In genomic region chr3:67018789-67019525, GRCh38 we compare ENCODE assay signal across 12 cellular contexts. TPM values are rescaled to one million over a fixed set of nuclear protein-coding genes. Genes with fewer than 3 reads are reported as not detected.
DNase-seq lines count a peak whose midpoint lies in the region; ATAC-seq and TF ChIP-seq lines count a peak whose summit lies in the region.
"Had no signal": no experiment of that assay in that cellular context is flagged by ENCODE, and none has a peak within 500 bp of the region (broad histone marks: within the 10 kb centered on the region; RNA-seq: fewer than 3 reads in every experiment).

No MANE protein-coding gene starts in this region.

- no peaks in the 10 kb centered on the region for H3K9me3 Mint-ChIP-seq in activated naive CD4-positive, alpha-beta T cell treated with anti-CD3 and anti-CD28 coated beads for 36 hours
- H3K9me3 Mint-ChIP-seq: central memory CD8-positive, alpha-beta T cell had no signal

- H3K4ac ChIP-seq in IMR-90 (ENCODE audit: low read depth, low read length): no peak overlapping the region

- H3K4me3 ChIP-seq in IMR-90 (ENCODE audit: insufficient read depth, low read depth, low read length) (no peak overlapping the region), osteoblast (ENCODE audit: insufficient read depth, low read length) (no peak overlapping the region)

- in situ Hi-C loops in IMR-90 (cut with MboI; ENCODE audit: low sequenced_read_pairs): no loop called here
- in situ Hi-C loops in KBM-7 (cut with MboI; ENCODE audit: low pct_unique_long_range_greater_than_20kb, low sequenced_read_pairs): no loop called here

- peak overlapping the region; percentile 66 for H2AFZ ChIP-seq in IMR-90 (replicated peaks; ENCODE audit: low read length, poor library complexity)
- H2AFZ ChIP-seq in osteoblast (ENCODE audit: low read length): peak overlapping the region; percentile 62

- dilution Hi-C loops in IMR-90 (cut with HindIII; ENCODE audit: low sequenced_read_pairs, unreplicated experiment): no loop called here

- no peak for TF ChIP-seq POLR2A in IMR-90 (IDR thresholded peaks at IDR 0.05; ENCODE audit: low read depth, low read length)

- H2BK15ac ChIP-seq in IMR-90 (ENCODE audit: low read depth, low read length): no peak overlapping the region

- no peak overlapping the region for H2BK120ac ChIP-seq in IMR-90 (ENCODE audit: low read depth, low read length)

- no peak overlapping the region for H4K5ac ChIP-seq in IMR-90 (ENCODE audit: low read depth, low read length)

- no peaks in the 10 kb centered on the region for H3K27me3 Mint-ChIP-seq in activated naive CD4-positive, alpha-beta T cell treated with anti-CD3 and anti-CD28 coated beads for 36 hours (ENCODE audit: low read depth)
- H3K27me3 Mint-ChIP-seq: central memory CD8-positive, alpha-beta T cell had no signal

- H3K56ac ChIP-seq in IMR-90 (ENCODE audit: extremely low read depth, insufficient read depth, low read length): no peak overlapping the region

- H3K23ac ChIP-seq in IMR-90 (ENCODE audit: low read depth, low read length): no peak overlapping the region

- H3K4me1 ChIP-seq in IMR-90 (ENCODE audit: control insufficient read depth, insufficient read depth, low read length): peaks cover 7% of the 10 kb centered on the region; the same call in 1 of the 2 replicates
- H3K4me1 ChIP-seq in osteoblast (ENCODE audit: insufficient read depth, low read length): no peaks in the 10 kb centered on the region

- H3K4me2 ChIP-seq in IMR-90 (ENCODE audit: low read depth, low read length) (no peak overlapping the region), osteoblast (ENCODE audit: insufficient read depth, low read length) (peak overlapping the region; percentile 27)

- H3K36me3 Mint-ChIP-seq in activated naive CD4-positive, alpha-beta T cell treated with anti-CD3 and anti-CD28 coated beads for 36 hours (ENCODE audit: low read depth): peaks cover 2% of the 10 kb centered on the region

- no peaks in the 10 kb centered on the region for H4K20me1 ChIP-seq in IMR-90 (ENCODE audit: insufficient read depth, low read length)
- H4K20me1 ChIP-seq in osteoblast (ENCODE audit: insufficient read depth, low read length): no peaks in the 10 kb centered on the region

- no peaks in the 10 kb centered on the region for H3K79me2 ChIP-seq in osteoblast (ENCODE audit: insufficient read depth, low read length)

- no peak for TF ChIP-seq CTCF in IMR-90 (conservative IDR thresholded peaks at IDR 0.05; ENCODE audit: low read depth, low read length)
- no peak for TF ChIP-seq CTCF in osteoblast (IDR thresholded peaks at IDR 0.05; ENCODE audit: extremely low read depth, low read depth, low read length)

- H3K4me1 Mint-ChIP-seq in activated naive CD4-positive, alpha-beta T cell treated with anti-CD3 and anti-CD28 coated beads for 36 hours (ENCODE audit: low read depth): peaks cover 30% of the 10 kb centered on the region

- intact Hi-C loops in activated naive CD4-positive, alpha-beta T cell treated with anti-CD3 and anti-CD28 coated beads for 36 hours (cut with micrococcal nuclease): loop anchor here (5.0 kb wide), 1 partner anchor 1993 kb away; the partner anchor contains the start of gene EOGT
- intact Hi-C loops in IMR-90 (cut with micrococcal nuclease): no loop called here

- H2AK5ac ChIP-seq in IMR-90 (ENCODE audit: low read depth, low read length): no peak overlapping the region

- no peak overlapping the region for H3K9ac ChIP-seq in IMR-90 (ENCODE audit: low read depth, low read length)

- DNase-seq in activated naive CD4-positive, alpha-beta T cell treated with anti-CD3 and anti-CD28 coated beads for 36 hours: peak; percentile 12
- DNase-seq in activated naive CD4-positive, alpha-beta T cell (lab: John Stamatoyannopoulos, UW): no peak
- DNase-seq in IMR-90 (no peak), osteoblast (ENCODE audit: insufficient read length, low spot score, missing footprints) (no peak), KBM-7 (no peak), RPMI8226 (no peak), SW480 (ENCODE audit: low spot score) (no peak)
- DNase-seq: activated CD8-positive, alpha-beta memory T cell treated with anti-CD3 and anti-CD28 coated beads for 24 hours; NCI-H1436 treated with DMSO at 0.1 percent for 48 hours; occipital lobe had no signal

- H3K9me3 ChIP-seq in IMR-90 (ENCODE audit: control insufficient read depth, insufficient read depth, low read length) (no peaks in the 10 kb centered on the region), osteoblast (ENCODE audit: low read depth, low read length) (no peaks in the 10 kb centered on the region)

- H2BK20ac ChIP-seq in IMR-90 (ENCODE audit: low read depth, low read length): no peak overlapping the region

- no peak overlapping the region for H3K18ac ChIP-seq in IMR-90 (ENCODE audit: low read depth, low read length)

- ATAC-seq in GM21737 (IDR thresholded peaks at IDR 0.05; ENCODE audit: unreplicated experiment): peak; percentile 56
- no peak for ATAC-seq in IMR-90 (ENCODE audit: low read depth)

- no peak overlapping the region for H4K91ac ChIP-seq in IMR-90 (ENCODE audit: insufficient read depth, low read depth, low read length)

- no peaks in the 10 kb centered on the region for H3K36me3 ChIP-seq in IMR-90 (ENCODE audit: control insufficient read depth, insufficient read depth, low read length)
- H3K36me3 ChIP-seq in osteoblast (ENCODE audit: insufficient read depth, low read length): no peaks in the 10 kb centered on the region

- no peak overlapping the region for H3K14ac ChIP-seq in IMR-90 (replicated peaks; ENCODE audit: low read depth, low read length)

- H3K27ac ChIP-seq in IMR-90 (ENCODE audit: insufficient read depth, low read length) (no peak overlapping the region), osteoblast (ENCODE audit: low read depth, low read length) (no peak overlapping the region)

- H3K27me3 ChIP-seq in IMR-90 (ENCODE audit: control insufficient read depth, insufficient read depth, low read length) (no peaks in the 10 kb centered on the region), osteoblast (ENCODE audit: insufficient read depth, low read length) (no peaks in the 10 kb centered on the region)

- no peak overlapping the region for H2BK5ac ChIP-seq in IMR-90 (ENCODE audit: low read depth, low read length, poor library complexity, severe bottlenecking)

- no peak for TF ChIP-seq RAD21 in IMR-90 (IDR thresholded peaks at IDR 0.05; ENCODE audit: low read length)

- no peak overlapping the region for H2AK9ac ChIP-seq in IMR-90 (replicated peaks; ENCODE audit: low read depth, low read length, poor library complexity)

- POLR2A ChIA-PET in IMR-90 (lab: Charles Lee; ENCODE audit: unreplicated experiment): no interaction called here

- WGBS in IMR-90 (ENCODE audit: extremely low coverage in 2 of 2, insufficient read length in 1 of 2), 2 experiments: 90% methylated on average over 5 of the region's 13 CpGs; no CpG with 5 or more reads in 1 of the 2 experiments

- CTCF ChIA-PET in activated naive CD4-positive, alpha-beta T cell treated with anti-CD3 and anti-CD28 coated beads for 36 hours (lab: Charles Lee): no interaction called here
- CTCF ChIA-PET in IMR-90 (lab: Yijun Ruan, JAX): interaction anchor here (1.5 kb wide), 1 partner anchor 36 kb away, joined by 3 read pairs; no protein-coding TSS in a partner anchor

- no peak overlapping the region for H4K8ac ChIP-seq in IMR-90 (ENCODE audit: low read depth in 2 of 2, low read length in 2 of 2)

- no peaks in the 10 kb centered on the region for H3K79me1 ChIP-seq in IMR-90 (ENCODE audit: low read depth in 1 of 2, low read length in 2 of 2)

- no peak overlapping the region for H3K4me3 Mint-ChIP-seq in activated naive CD4-positive, alpha-beta T cell treated with anti-CD3 and anti-CD28 coated beads for 36 hours
- H3K4me3 Mint-ChIP-seq: central memory CD8-positive, alpha-beta T cell had no signal

- H3K27ac Mint-ChIP-seq in activated naive CD4-positive, alpha-beta T cell treated with anti-CD3 and anti-CD28 coated beads for 36 hours: no peak overlapping the region

- no TSS peak for BruUV-seq in IMR-90 (replicated peaks; lab: Mats Ljungman, UMichigan)

- no peaks in the 10 kb centered on the region for H3K9me1 ChIP-seq in IMR-90 (ENCODE audit: insufficient read depth, low read length)

TF ChIP-seq in IMR-90, 13 proteins besides CTCF, POLR2A, EP300 and RAD21 (continues in another document):
- no peak for TF ChIP-seq MAZ (IDR thresholded peaks at IDR 0.05; ENCODE audit: borderline replicate concordance, low read depth, low read length)
- no peak for TF ChIP-seq MAFK (IDR thresholded peaks at IDR 0.05; ENCODE audit: low read depth, low read length)
- TF ChIP-seq CEBPB (IDR thresholded peaks at IDR 0.05; ENCODE audit: low read depth, low read length): no peak
- TF ChIP-seq FOS (IDR thresholded peaks at IDR 0.05; ENCODE audit: low read depth, low read length): no peak
- no peak for TF ChIP-seq RCOR1 (IDR thresholded peaks at IDR 0.05; ENCODE audit: insufficient replicate concordance, low read length)
- no peak for TF ChIP-seq RFX5 (IDR thresholded peaks at IDR 0.05; ENCODE audit: low read depth, low read length)
- no peak for TF ChIP-seq CHD1 (IDR thresholded peaks at IDR 0.05; ENCODE audit: low read depth, low read length)
- TF ChIP-seq NFE2L2 (IDR thresholded peaks at IDR 0.05; ENCODE audit: low read depth, low read length): no peak
- no peak for TF ChIP-seq MXI1 (IDR thresholded peaks at IDR 0.05; ENCODE audit: borderline replicate concordance, low read depth, low read length)
- TF ChIP-seq, protein P1, sequence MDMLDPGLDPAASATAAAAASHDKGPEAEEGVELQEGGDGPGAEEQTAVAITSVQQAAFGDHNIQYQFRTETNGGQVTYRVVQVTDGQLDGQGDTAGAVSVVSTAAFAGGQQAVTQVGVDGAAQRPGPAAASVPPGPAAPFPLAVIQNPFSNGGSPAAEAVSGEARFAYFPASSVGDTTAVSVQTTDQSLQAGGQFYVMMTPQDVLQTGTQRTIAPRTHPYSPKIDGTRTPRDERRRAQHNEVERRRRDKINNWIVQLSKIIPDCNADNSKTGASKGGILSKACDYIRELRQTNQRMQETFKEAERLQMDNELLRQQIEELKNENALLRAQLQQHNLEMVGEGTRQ (IDR thresholded peaks at IDR 0.05; ENCODE audit: low read depth, low read length): no peak
- no peak for TF ChIP-seq BHLHE40 (IDR thresholded peaks at IDR 0.05; ENCODE audit: low read depth, low read length)

RNA-seq across cellular contexts. Expression of gene KBTBD8, which starts 20.9 kb away (rescaled TPM):
- total RNA-seq in activated naive CD4-positive, alpha-beta T cell treated with anti-CD3 and anti-CD28 coated beads for 36 hours: 1 to 10 TPM; 6.8 to 7.4 TPM
- total RNA-seq in IMR-90 (2012; rRNA removed) (8.6 and 15.0 TPM in 2 replicates), osteoblast (1.1 and 3.8 TPM in 2 replicates)
- polyA plus RNA-seq in IMR-90 (2012; rRNA removed): 1.5 and 1.8 TPM in 2 replicates
- polyA plus RNA-seq in IMR-90 (2012; cell fraction: cytosol; rRNA removed): 0.28 and 0.75 TPM in 2 replicates
- polyA plus RNA-seq in IMR-90 (2012; cell fraction: nucleus; rRNA removed; ENCODE audit: low replicate concordance): 1.1 and 9.5 TPM in 2 replicates
